In genomic region chr6:156824142-156824541, GRCh38 we compare ENCODE assay signal across 14 cellular contexts.
"Had no signal": no experiment of that assay in that cellular context is flagged by ENCODE, and none has a peak within 500 bp of the region (broad histone marks: within the 10 kb centered on the region; RNA-seq: fewer than 3 reads in every experiment).

No MANE protein-coding gene starts in this region.

- H3K9me3 Mint-ChIP-seq: activated CD4-positive, alpha-beta T cell treated with anti-CD3 and anti-CD28 coated beads, Interleukin-2, amount 10 ng/mL, durations not matched to agents 7 days and 5 days; activated naive CD4-positive, alpha-beta T cell treated with anti-CD3 and anti-CD28 coated beads, Interleukin-2, amount 50 U/mL, for 72 hours; activated T-helper 2 cell treated with anti-CD3 and anti-CD28 coated beads, Interferon-gamma antibody, Interleukin-2, Interleukin-4, amounts not matched to agents 10 μg/mL and 5 μg/mL and 100 μg/mL, durations not matched to agents 14 hours and 24 hours and 36 hours; neural crest cell had no signal

- H3K27ac ChIP-seq: upper lobe of right lung had no signal

- H3K9me3 ChIP-seq: upper lobe of right lung had no signal

- H3K36me3 ChIP-seq: upper lobe of right lung had no signal

- H3K4me3 ChIP-seq: smooth muscle cell, upper lobe of right lung had no signal

- H3K27ac Mint-ChIP-seq: activated CD4-positive, alpha-beta T cell treated with anti-CD3 and anti-CD28 coated beads, Interleukin-2, amount 10 ng/mL, durations not matched to agents 7 days and 5 days; activated naive CD4-positive, alpha-beta T cell treated with anti-CD3 and anti-CD28 coated beads, Interleukin-2, amount 50 U/mL, for 72 hours; activated T-helper 2 cell treated with anti-CD3 and anti-CD28 coated beads, Interferon-gamma antibody, Interleukin-2, Interleukin-4, amounts not matched to agents 10 μg/mL and 5 μg/mL and 100 μg/mL, durations not matched to agents 14 hours and 24 hours and 36 hours had no signal

- H3K4me3 Mint-ChIP-seq: activated CD4-positive, alpha-beta T cell treated with anti-CD3 and anti-CD28 coated beads, Interleukin-2, amount 10 ng/mL, durations not matched to agents 7 days and 5 days; neural crest cell had no signal

- ATAC-seq: activated naive CD4-positive, alpha-beta T cell treated with anti-CD3 and anti-CD28 coated beads, Interleukin-2, amount 50 U/mL, for 72 hours; right cardiac atrium; upper lobe of right lung had no signal

- H3K27me3 ChIP-seq: upper lobe of right lung had no signal

- H3K4me2 ChIP-seq: smooth muscle cell had no signal

- DNase-seq: activated CD4-positive, alpha-beta T cell treated with anti-CD3 and anti-CD28 coated beads, Interleukin-2, amount 10 ng/mL, durations not matched to agents 7 days and 5 days; activated CD4-positive, CD25-positive, alpha-beta regulatory T cell; activated T-cell treated with anti-CD3 and anti-CD28 coated beads for 4 hours; cerebellar nuclear complex; hypothalamus; kidney glomerular epithelial cell; right cardiac atrium; stimulated activated naive CD4-positive, alpha-beta T cell; substantia nigra; upper lobe of right lung had no signal

- H3K27me3 Mint-ChIP-seq: activated CD4-positive, alpha-beta T cell treated with anti-CD3 and anti-CD28 coated beads, Interleukin-2, amount 10 ng/mL, durations not matched to agents 7 days and 5 days had no signal
